ENCODE assay signal across 1 cellular context in genomic region chr3:133512416-133513089, GRCh38.
TF ChIP-seq lines count a peak whose summit lies in the region.

No MANE protein-coding gene starts in this region.

TF ChIP-seq in HepG2, 621 proteins besides CTCF, POLR2A, EP300 and RAD21 (continued from another document):
- TF ChIP-seq ZNF512B (CRISPR knock-in tag; IDR thresholded peaks at IDR 0.05; ENCODE audit: borderline replicate concordance) (no peak), CC2D1A (CRISPR knock-in tag; IDR thresholded peaks at IDR 0.05) (no peak), HBP1 (CRISPR knock-in tag; IDR thresholded peaks at IDR 0.05; ENCODE audit: low read depth) (no peak)
